21 cellular contexts compared by ENCODE assay signal in the genomic region with DNA sequence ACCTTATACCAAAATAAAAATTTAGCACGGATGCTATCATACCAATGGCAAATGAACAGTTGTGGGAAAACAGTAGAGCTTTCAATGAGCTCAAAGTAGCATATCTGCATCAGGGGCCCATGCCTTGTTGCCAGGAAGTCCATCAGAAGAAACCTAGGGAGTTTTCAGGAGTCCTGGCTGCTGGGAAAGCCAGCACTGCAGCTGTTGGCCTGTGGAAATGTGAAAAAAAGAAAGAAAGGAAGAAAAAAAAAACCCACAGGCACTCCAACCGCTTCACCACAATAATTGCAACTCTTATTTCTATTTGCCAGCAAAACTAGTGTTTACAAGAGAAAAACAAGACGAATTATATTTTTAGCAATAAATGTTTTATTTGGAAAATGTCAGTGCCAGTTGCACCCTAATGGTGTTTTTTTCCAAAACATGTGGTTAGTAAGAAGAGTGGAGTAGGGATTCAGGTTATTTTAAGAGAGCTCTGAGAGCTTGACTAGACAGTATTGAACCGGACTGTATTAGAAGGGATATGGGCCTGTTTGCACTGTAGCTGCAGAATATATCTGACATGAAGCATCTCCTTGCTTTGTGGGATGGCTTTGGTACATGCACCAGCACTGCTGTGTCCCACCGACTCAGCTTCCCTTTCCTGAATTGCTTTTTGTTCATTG.
"Had no signal": no experiment of that assay in that cellular context is flagged by ENCODE, and none has a peak within 500 bp of the region (broad histone marks: within the 10 kb centered on the region; RNA-seq: fewer than 3 reads in every experiment).

No MANE protein-coding gene starts in this region.

- H3K9ac ChIP-seq: neural progenitor cell, parathyroid adenoma had no signal

- ATAC-seq: gastroesophageal sphincter; left colon; natural killer cell treated with Interleukin-12 subunit alpha and Interleukin-12 subunit beta and Interleukin-15 and Interleukin-18, amount 100 ng/mL, for 72 hours had no signal

- H3K4me2 ChIP-seq: neural progenitor cell had no signal

- H3K36me3 ChIP-seq: gastroesophageal sphincter, neural progenitor cell, prostate gland, sigmoid colon, stomach had no signal

- H3K9me3 ChIP-seq: gastroesophageal sphincter, prostate gland, sigmoid colon, stomach had no signal

- H3K27ac ChIP-seq: coronary artery, gastroesophageal sphincter, neural progenitor cell, parathyroid adenoma, prostate gland, sigmoid colon had no signal

- H2AFZ ChIP-seq: neural progenitor cell, parathyroid adenoma had no signal

- H3K4me3 ChIP-seq: coronary artery, gastroesophageal sphincter, neural progenitor cell, prostate gland, sigmoid colon, stomach had no signal

- H3K27me3 ChIP-seq: gastroesophageal sphincter, neural progenitor cell, sigmoid colon, stomach had no signal

- FAIRE-seq: kidney, small intestine had no signal

- H3K79me2 ChIP-seq: parathyroid adenoma had no signal

- H3K4me1 ChIP-seq: gastroesophageal sphincter, neural progenitor cell, parathyroid adenoma, prostate gland, sigmoid colon had no signal

- DNase-seq: caudate nucleus; effector CD4-positive, alpha-beta T cell; endodermal cell; glutamatergic neuron; kidney; left colon; mammary epithelial cell; occipital lobe; sigmoid colon; small intestine; stimulated activated CD4-positive, alpha-beta T cell treated with anti-CD3 and anti-CD28 coated beads, Interleukin-12 subunit alpha, Interleukin-12 subunit beta, amount 100 ng/mL, for 4 hours; stimulated activated naive CD4-positive, alpha-beta T cell; stomach; substantia nigra; trophoblast cell had no signal
